Comparison of ENCODE assay signal across 1 cellular context in genomic region chr22:19831016-19831415, GRCh38.
TF ChIP-seq lines count a peak whose summit lies in the region.

No MANE protein-coding gene starts in this region.

TF ChIP-seq in K562, 482 proteins besides CTCF, POLR2A, EP300 and RAD21 (continued from another document):
- TF ChIP-seq MLLT1 (IDR thresholded peaks at IDR 0.05) (no peak), SIN3B (IDR thresholded peaks at IDR 0.05; ENCODE audit: low read depth) (0 out of 2 replicates have a peak, but pooled peaks have one; percentile 37), E2F1 (CRISPR knock-in tag; IDR thresholded peaks at IDR 0.05) (peak; percentile 31; the same call in 1 of the 2 replicates), TSC22D4 (tag; IDR thresholded peaks at IDR 0.05) (0 out of 2 replicates have a peak, but pooled peaks have one; percentile 54)
